ENCODE assay signal across 11 cellular contexts in genomic region chr19:8473652-8474476, GRCh38. TPM values are rescaled to one million over a fixed set of nuclear protein-coding genes. Genes with fewer than 3 reads are reported as not detected.
DNase-seq lines count a peak whose midpoint lies in the region; ATAC-seq and TF ChIP-seq lines count a peak whose summit lies in the region.
"Had no signal": no experiment of that assay in that cellular context is flagged by ENCODE, and none has a peak within 500 bp of the region (broad histone marks: within the 10 kb centered on the region; RNA-seq: fewer than 3 reads in every experiment).

No MANE protein-coding gene starts in this region.

- ATAC-seq in left colon = no peak

- no peak overlapping the region for H3K14ac ChIP-seq in H9 (ENCODE audit: insufficient read depth, low read length)

- H3K36me3 ChIP-seq in OCI-LY7 (ENCODE audit: insufficient read depth, low read length) (peaks cover 91% of the 10 kb centered on the region), Caco-2 (ENCODE audit: control insufficient read depth, insufficient read depth, low read length) (peaks cover 6% of the 10 kb centered on the region)

- H3K27ac Mint-ChIP-seq in T-helper 1 cell treated with Interleukin-12 subunit alpha and Interleukin-12 subunit beta and Interleukin-4 antibody, amounts not matched to agents 30 μg/mL and 1 μg/mL, for 36 hours = peak overlapping the region; percentile 79
- H3K27ac Mint-ChIP-seq in H9 = peak overlapping the region; percentile 14 to 45 (median 27); a peak in 3 of 7 replicates
- peak overlapping the region; percentile 81 for H3K27ac Mint-ChIP-seq in nephron progenitor cell
- H3K27ac Mint-ChIP-seq in Caco-2 (ENCODE audit: unreplicated experiment) = no peak overlapping the region

- no peaks in the 10 kb centered on the region for H3K4me1 ChIP-seq in H9 (ENCODE audit: insufficient read depth, low read length)
- H3K4me1 ChIP-seq in OCI-LY7 (ENCODE audit: insufficient read depth, low read length, poor library complexity, severe bottlenecking) = peaks cover 45% of the 10 kb centered on the region
- H3K4me1 ChIP-seq in Caco-2 = no peaks in the 10 kb centered on the region

- no peak overlapping the region for H2BK5ac ChIP-seq in H9 (ENCODE audit: insufficient read length, low read length)

- H3K4me1 Mint-ChIP-seq in T-helper 1 cell treated with Interleukin-12 subunit alpha and Interleukin-12 subunit beta and Interleukin-4 antibody, amounts not matched to agents 30 μg/mL and 1 μg/mL, for 36 hours (ENCODE audit: low read depth) = peaks cover 38% of the 10 kb centered on the region
- H3K4me1 Mint-ChIP-seq in H9 (0 out of 4 replicates have a peak, but pooled peaks cover 0 to 6% of the 10 kb centered on the region in 2 experiments), nephron progenitor cell (peaks cover 13% of the 10 kb centered on the region), Caco-2 (ENCODE audit: low read depth, unreplicated experiment) (peaks cover 8% of the 10 kb centered on the region)

- WGBS in H9 (ENCODE audit: extremely low coverage, insufficient read length, low lambda C conversion rate) = no CpG with 5 or more reads among the region's 6 CpGs

- H3K27ac ChIP-seq in H9 (ENCODE audit: insufficient read length, low read depth, low read length) = no peak overlapping the region
- H3K27ac ChIP-seq in OCI-LY7 (ENCODE audit: low read depth, low read length, poor library complexity, severe bottlenecking) = peak overlapping the region; percentile 92
- H3K27ac ChIP-seq: 22Rv1 had no signal

- H3K36me3 Mint-ChIP-seq in T-helper 1 cell treated with Interleukin-12 subunit alpha and Interleukin-12 subunit beta and Interleukin-4 antibody, amounts not matched to agents 30 μg/mL and 1 μg/mL, for 36 hours (ENCODE audit: low read depth) = peaks cover 57% of the 10 kb centered on the region
- H3K36me3 Mint-ChIP-seq in H9 (ENCODE audit: insufficient read depth in 1 of 3, low read depth in 3 of 3) (peaks cover 70 to 93% (median 93%) of the 10 kb centered on the region in 3 experiments), nephron progenitor cell (ENCODE audit: low read depth) (peaks cover 81% of the 10 kb centered on the region), Caco-2 (ENCODE audit: insufficient read depth, unreplicated experiment) (peaks cover 97% of the 10 kb centered on the region)

- H3K27me3 ChIP-seq in H9 (ENCODE audit: insufficient read depth, low read length) = no peaks in the 10 kb centered on the region
- H3K27me3 ChIP-seq in Caco-2 (replicated peaks; ENCODE audit: control insufficient read depth, insufficient read depth, low read length) = no peaks in the 10 kb centered on the region

- H3K18ac ChIP-seq in H9 (ENCODE audit: insufficient read length, low read depth, low read length) = no peak overlapping the region

- intact Hi-C loops in OCI-LY7 (cut with micrococcal nuclease; ENCODE audit: unreplicated experiment) (loop anchor here (1.0 kb wide), 1 partner anchor 30 kb away; the partner anchor contains the start of gene HNRNPM), left colon (cut with DNase I, micrococcal nuclease) (no loop called here), Caco-2 (cut with micrococcal nuclease; ENCODE audit: unreplicated experiment) (no loop called here)

- BruUV-seq in OCI-LY7 (replicated peaks; lab: Mats Ljungman, UMichigan) (TSS peak; percentile 44), Caco-2 (replicated peaks; lab: Mats Ljungman, UMichigan) (no TSS peak)

- no peaks in the 10 kb centered on the region for H3K23me2 ChIP-seq in H9 (ENCODE audit: insufficient read length, low read depth, low read length, poor library complexity, severe bottlenecking)

- H3K23ac ChIP-seq in H9 (ENCODE audit: insufficient read length, low read depth, low read length) = no peak overlapping the region

- H2AFZ ChIP-seq in H9 (ENCODE audit: low read length) (no peak overlapping the region), OCI-LY7 (ENCODE audit: low read length) (no peak overlapping the region)

- no peaks in the 10 kb centered on the region for H3K9me2 ChIP-seq in OCI-LY7 (ENCODE audit: insufficient read depth, low read length)

- H4K8ac ChIP-seq in H9 (replicated peaks; ENCODE audit: insufficient read length, low read depth, low read length) = no peak overlapping the region

- H3K4me3 Mint-ChIP-seq in T-helper 1 cell treated with Interleukin-12 subunit alpha and Interleukin-12 subunit beta and Interleukin-4 antibody, amounts not matched to agents 30 μg/mL and 1 μg/mL, for 36 hours = no peak overlapping the region
- H3K4me3 Mint-ChIP-seq in H9 (no peak overlapping the region), nephron progenitor cell (no peak overlapping the region), Caco-2 (ENCODE audit: unreplicated experiment) (no peak overlapping the region)

- H3K79me1 ChIP-seq in H9 (ENCODE audit: insufficient read depth, low read depth, low read length, poor library complexity, severe bottlenecking) = peaks cover 5% of the 10 kb centered on the region

- H4K5ac ChIP-seq in H9 (ENCODE audit: insufficient read length, low read depth, low read length) = no peak overlapping the region

- no peak overlapping the region for H4K91ac ChIP-seq in H9 (ENCODE audit: insufficient read length, low read depth, low read length)

- CTCF ChIA-PET in OCI-LY7 (lab: Charles Lee; ENCODE audit: unreplicated experiment) = no interaction called here
- CTCF ChIA-PET in Caco-2 (lab: Charles Lee) = no interaction called here

- no peak overlapping the region for H3K9ac ChIP-seq in H9 (ENCODE audit: extremely low read depth, insufficient read length, low read length)

- POLR2A ChIA-PET in OCI-LY7 (lab: Charles Lee) (interaction anchor here (0.6 to 1.1 kb wide), 5 partner anchors 27 to 1867 kb away, joined by 3 to 4 read pairs (median 3); partner anchors contain the start of gene ZNF414), Caco-2 (lab: Charles Lee) (no interaction called here)

- TF ChIP-seq CTCF in H9 (conservative IDR thresholded peaks at IDR 0.05) (no peak), OCI-LY7 (conservative IDR thresholded peaks at IDR 0.05; ENCODE audit: low read length) (no peak), nephron progenitor cell (IDR thresholded peaks at IDR 0.05) (no peak), Caco-2 (IDR thresholded peaks at IDR 0.05; ENCODE audit: insufficient read depth in 1 of 2, low read depth in 1 of 2, low read length in 1 of 2, severe bottlenecking in 1 of 2, unreplicated experiment in 1 of 2) (no peak)

- H3K9me3 Mint-ChIP-seq in T-helper 1 cell treated with Interleukin-12 subunit alpha and Interleukin-12 subunit beta and Interleukin-4 antibody, amounts not matched to agents 30 μg/mL and 1 μg/mL, for 36 hours = no peaks in the 10 kb centered on the region
- no peaks in the 10 kb centered on the region for H3K9me3 Mint-ChIP-seq in H9
- H3K9me3 Mint-ChIP-seq in nephron progenitor cell = no peaks in the 10 kb centered on the region
- H3K9me3 Mint-ChIP-seq in Caco-2 (ENCODE audit: unreplicated experiment) = no peaks in the 10 kb centered on the region

- H3K4me3 ChIP-seq in OCI-LY7 (ENCODE audit: low read depth, low read length, poor library complexity, severe bottlenecking) (peak overlapping the region; percentile 35), Caco-2 (ENCODE audit: low read depth, low read length) (no peak overlapping the region)

- no peak for DNase-seq in T-helper 1 cell
- DNase-seq in H9 = no peak
- DNase-seq in OCI-LY7 (ENCODE audit: low spot score) = peak; percentile 84
- DNase-seq in nephron progenitor cell = no peak
- DNase-seq in left colon = no peak
- DNase-seq in Caco-2 = no peak
- DNase-seq in stimulated activated CD4-positive, alpha-beta T cell treated with anti-CD3 and anti-CD28 coated beads, Interleukin-2, amount 100 ng/mL, for 48 hours = no peak
- DNase-seq: GF-D8 had no signal

- no peaks in the 10 kb centered on the region for H3K27me3 Mint-ChIP-seq in T-helper 1 cell treated with Interleukin-12 subunit alpha and Interleukin-12 subunit beta and Interleukin-4 antibody, amounts not matched to agents 30 μg/mL and 1 μg/mL, for 36 hours (ENCODE audit: low read depth)
- no peaks in the 10 kb centered on the region; the same call in 1 of the 2 replicates for H3K27me3 Mint-ChIP-seq in H9 (ENCODE audit: low read depth)
- H3K27me3 Mint-ChIP-seq in nephron progenitor cell (ENCODE audit: low read depth, poor library complexity) = no peaks in the 10 kb centered on the region
- H3K27me3 Mint-ChIP-seq in Caco-2 (ENCODE audit: insufficient read depth, unreplicated experiment) = no peaks in the 10 kb centered on the region

- no peak overlapping the region for H2BK120ac ChIP-seq in H9 (ENCODE audit: low read depth, low read length, poor library complexity, severe bottlenecking)

- H3K4ac ChIP-seq in H9 (ENCODE audit: low read depth, low read length) = no peak overlapping the region

- H4K20me1 ChIP-seq in H9 (ENCODE audit: control insufficient read depth, insufficient read depth, insufficient read length) (no peaks in the 10 kb centered on the region), OCI-LY7 (ENCODE audit: insufficient read depth, low read length) (peaks cover 5% of the 10 kb centered on the region; the same call in 1 of the 2 replicates)

- no peak overlapping the region for H2BK15ac ChIP-seq in H9 (ENCODE audit: low read depth, low read length)

- H3K9me3 ChIP-seq in H9 (ENCODE audit: control insufficient read depth, low read depth, low read length) = no peaks in the 10 kb centered on the region
- H3K9me3 ChIP-seq in OCI-LY7 (ENCODE audit: low read length) = no peaks in the 10 kb centered on the region
- H3K9me3 ChIP-seq in Caco-2 = no peaks in the 10 kb centered on the region

- H3T11ph ChIP-seq in H9 (ENCODE audit: low read length) = no peak overlapping the region

- no peak overlapping the region for H2AK5ac ChIP-seq in H9 (ENCODE audit: insufficient read length, low read length)

- H3K56ac ChIP-seq in H9 (ENCODE audit: insufficient read length, low read depth, low read length) = no peak overlapping the region

- H3K4me2 ChIP-seq in H9 (ENCODE audit: insufficient read depth, insufficient read length, low read length) (no peak overlapping the region), OCI-LY7 (ENCODE audit: low read length) (peak overlapping the region; percentile 67)

- no peak overlapping the region for H2BK20ac ChIP-seq in H9 (ENCODE audit: low read depth, low read length, poor library complexity, severe bottlenecking)

- H2BK12ac ChIP-seq in H9 (ENCODE audit: insufficient read length, low read depth, low read length) = no peak overlapping the region

- H3K79me2 ChIP-seq in H9 (ENCODE audit: insufficient read depth, low read length) (peaks cover 40% of the 10 kb centered on the region; the same call in 1 of the 2 replicates), OCI-LY7 (ENCODE audit: insufficient read depth, low read depth, low read length) (peaks cover 45% of the 10 kb centered on the region)

RNA-seq across cellular contexts. Expression of gene PRAM1, which starts 28.6 kb away (rescaled TPM):
- total RNA-seq in H9 (2021) = 0.44 TPM in 2 replicates
- total RNA-seq in OCI-LY7 (2014; rRNA removed; shearing (Covaris generic)) = 0.08 and 0.28 TPM in 2 replicates
- total RNA-seq in OCI-LY7 (2022) = 3.1 TPM in 2 replicates
- under 1 TPM; 0.46 to 0.70 TPM for total RNA-seq in left colon
- total RNA-seq in Caco-2 (2022) = 0.26 TPM in 1 of 2 replicates, not detected in the other
- total RNA-seq: H4 had no signal

RNA-seq across cellular contexts. Expression of gene HNRNPM, which starts 29.1 kb away (rescaled TPM):
- 458 and 468 TPM in 2 replicates for total RNA-seq in H9 (2021)
- 90.0 and 111 TPM in 2 replicates for total RNA-seq in OCI-LY7 (2014; rRNA removed; shearing (Covaris generic))
- total RNA-seq in OCI-LY7 (2022) = 264 and 280 TPM in 2 replicates
- total RNA-seq in left colon = 100 to 1,000 TPM in 1 of 2 donors, 10 to 100 TPM in 1; 99.8 to 136 TPM
- total RNA-seq in Caco-2 (2022) = 271 and 286 TPM in 2 replicates

RNA-seq across cellular contexts. Expression of gene ZNF414, which starts 40.1 kb away (rescaled TPM):
- 29.3 and 38.1 TPM in 2 replicates for total RNA-seq in H9 (2021)
- total RNA-seq in OCI-LY7 (2014; rRNA removed; shearing (Covaris generic)) = 3.1 and 8.7 TPM in 2 replicates
- total RNA-seq in OCI-LY7 (2022) = 39.0 and 47.5 TPM in 2 replicates
- total RNA-seq in left colon = 10 to 100 TPM; 22.1 to 22.4 TPM
- 17.2 and 25.0 TPM in 2 replicates for total RNA-seq in Caco-2 (2022)
